Comparison of ENCODE assay signal across 14 cellular contexts in genomic region chr17:82247856-82248671, GRCh38. TPM values are rescaled to one million over a fixed set of nuclear protein-coding genes. Genes with fewer than 3 reads are reported as not detected.
DNase-seq lines count a peak whose midpoint lies in the region; ATAC-seq, FAIRE-seq and TF ChIP-seq lines count a peak whose summit lies in the region.
"Had no signal": no experiment of that assay in that cellular context is flagged by ENCODE, and none has a peak within 500 bp of the region (broad histone marks: within the 10 kb centered on the region; RNA-seq: fewer than 3 reads in every experiment).

No MANE protein-coding gene starts in this region.

- POLR2A ChIA-PET in GM12878 (lab: Charles Lee) = no interaction called here

- no peak for ATAC-seq in GM12878
- ATAC-seq in natural killer cell treated with Interleukin-12 subunit alpha and Interleukin-12 subunit beta and Interleukin-15 and Interleukin-18, amount 100 ng/mL, for 72 hours = no peak
- no peak for ATAC-seq in HG02938 (IDR thresholded peaks at IDR 0.05; ENCODE audit: unreplicated experiment)
- no peak for ATAC-seq in HG02588 (IDR thresholded peaks at IDR 0.05; ENCODE audit: unreplicated experiment)

- no peaks in the 10 kb centered on the region for H3K9me3 Mint-ChIP-seq in natural killer cell treated with Interleukin-12 subunit alpha and Interleukin-12 subunit beta and Interleukin-15 and Interleukin-18, amount 100 ng/mL, for 72 hours

- TF ChIP-seq CTCF in GM12878 (IDR thresholded peaks at IDR 0.05 in 2 of 3, conservative IDR thresholded peaks at IDR 0.05 in 1 of 3; ENCODE audit: control insufficient read depth in 2 of 3, extremely low read depth in 1 of 3, insufficient read depth in 1 of 3, low read depth in 3 of 3, low read length in 3 of 3) (no peak), thyroid gland (IDR thresholded peaks at IDR 0.05) (no peak)

- BruUV-seq in GM12878 (replicated peaks; lab: Mats Ljungman, UMichigan) = no TSS peak

- no peak overlapping the region for H2AFZ ChIP-seq in GM12878 (ENCODE audit: control insufficient read depth, low read depth, low read length)

- intact Hi-C loops in GM12878 (cut with micrococcal nuclease; ENCODE audit: unreplicated experiment) (no loop called here), thyroid gland (cut with DNase I) (no loop called here)

- no peak for FAIRE-seq in GM12878 (lab: Jason Lieb, UNC)
- FAIRE-seq: small intestine had no signal

- H3K27me3 ChIP-seq in GM12878 (replicated peaks in 1 of 2; ENCODE audit: control insufficient read depth in 2 of 2, insufficient read depth in 2 of 2, low read length in 1 of 2) (no peaks in the 10 kb centered on the region), thyroid gland (no peaks in the 10 kb centered on the region)

- SMC1A ChIA-PET in GM12878 (lab: Charles Lee; ENCODE audit: uncharacterized antibody, unreplicated experiment) = no interaction called here

- RAD21 ChIA-PET in GM12878 (lab: Charles Lee; ENCODE audit: unreplicated experiment) = no interaction called here

- no peak for TF ChIP-seq EP300 in GM12878 (IDR thresholded peaks at IDR 0.05; ENCODE audit: borderline replicate concordance in 1 of 2, control insufficient read depth in 1 of 2, low read depth in 2 of 2, low read length in 2 of 2)

- H3K4me3 ChIP-seq in GM12878 (no peak overlapping the region), thyroid gland (replicated peaks in 1 of 3) (no peak overlapping the region)

- H3K9me3 ChIP-seq in GM12878 (replicated peaks; ENCODE audit: control insufficient read depth, insufficient read depth, low read length) (no peaks in the 10 kb centered on the region), thyroid gland (no peaks in the 10 kb centered on the region)

- H3K4me1 Mint-ChIP-seq in natural killer cell treated with Interleukin-12 subunit alpha and Interleukin-12 subunit beta and Interleukin-15 and Interleukin-18, amount 100 ng/mL, for 72 hours (ENCODE audit: low read depth in 2 of 2) = peaks cover 19 to 53% of the 10 kb centered on the region in 2 donors

- TF ChIP-seq POLR2A in GM12878 (IDR thresholded peaks at IDR 0.05; ENCODE audit: low read depth, low read length) (no peak; the same call in 1 of the 2 replicates), thyroid gland (IDR thresholded peaks at IDR 0.05) (no peak)

- TF ChIP-seq RAD21 in GM12878 (IDR thresholded peaks at IDR 0.05; ENCODE audit: insufficient read depth, low read depth, low read length) = no peak

- H3K79me2 ChIP-seq in GM12878 (ENCODE audit: control insufficient read depth, insufficient read depth, low read length) = no peaks in the 10 kb centered on the region; the same call in 1 of the 2 replicates

- H3K27ac ChIP-seq in GM12878 (ENCODE audit: control insufficient read depth, insufficient read depth) (no peak overlapping the region), thyroid gland (no peak overlapping the region)
- H3K27ac ChIP-seq: WERI-Rb-1 had no signal

- H3K4me3 Mint-ChIP-seq in natural killer cell treated with Interleukin-12 subunit alpha and Interleukin-12 subunit beta and Interleukin-15 and Interleukin-18, amount 100 ng/mL, for 72 hours = no peak overlapping the region

- in situ Hi-C loops in GM12878 (cut with MboI) = no loop called here

- H4K20me1 ChIP-seq in GM12878 (ENCODE audit: control insufficient read depth, insufficient read depth) = peaks cover 8% of the 10 kb centered on the region

- H3K4me2 ChIP-seq in GM12878 (ENCODE audit: control insufficient read depth, insufficient read depth) = no peak overlapping the region

- peaks cover 31% of the 10 kb centered on the region for H3K36me3 Mint-ChIP-seq in natural killer cell treated with Interleukin-12 subunit alpha and Interleukin-12 subunit beta and Interleukin-15 and Interleukin-18, amount 100 ng/mL, for 72 hours

- H3K36me3 ChIP-seq in GM12878 (ENCODE audit: control insufficient read depth in 2 of 2, insufficient read depth in 2 of 2, low read length in 1 of 2) (peaks cover 43 to 79% of the 10 kb centered on the region in 2 experiments), thyroid gland (peaks cover 92 to 94% of the 10 kb centered on the region in 2 donors)

- CTCF ChIA-PET in GM12878 (lab: Yijun Ruan, JAX) = no interaction called here

- no peak overlapping the region for H3K9ac ChIP-seq in GM12878 (ENCODE audit: control insufficient read depth, insufficient read depth, low read length)

- 88% methylated on average over 27 of the region's 28 CpGs for WGBS in GM12878 (ENCODE audit: insufficient coverage, insufficient replicate concordance, low lambda C conversion rate, missing lambda C conversion rate)
- WGBS in thyroid gland, 2 donors = 90 to 93% methylated on average over 28 of the region's 28 CpGs

- no peaks in the 10 kb centered on the region for H3K27me3 Mint-ChIP-seq in natural killer cell treated with Interleukin-12 subunit alpha and Interleukin-12 subunit beta and Interleukin-15 and Interleukin-18, amount 100 ng/mL, for 72 hours

- DNase-seq in 8988T = peak; percentile 17
- peak; percentile 25 for DNase-seq in EH (ENCODE audit: low read depth)
- no peak for DNase-seq in GM12878 (ENCODE audit: low read depth, low spot score)
- no peak for DNase-seq in natural killer cell treated with Interleukin-12 subunit alpha and Interleukin-12 subunit beta and Interleukin-15 and Interleukin-18, amount 100 ng/mL, for 72 hours (ENCODE audit: low spot score)
- no peak for DNase-seq in dermis blood vessel endothelial cell
- DNase-seq in thyroid gland = no peak
- DNase-seq: cerebellar nuclear complex, NCI-H1417, NCI-H510A treated with DMSO at 0.1 percent for 48 hours, SHP77 treated with DMSO at 0.1 percent for 48 hours, small intestine, WERI-Rb-1 had no signal

- H3K27ac Mint-ChIP-seq in natural killer cell treated with Interleukin-12 subunit alpha and Interleukin-12 subunit beta and Interleukin-15 and Interleukin-18, amount 100 ng/mL, for 72 hours = peak overlapping the region; percentile 43 to 87

- H3K4me1 ChIP-seq in GM12878 (ENCODE audit: control insufficient read depth, insufficient read depth, low read length) (no peaks in the 10 kb centered on the region), thyroid gland (peaks cover 10 to 26% of the 10 kb centered on the region in 2 donors)

RNA-seq across cellular contexts. Expression of gene SLC16A3, which starts 19.2 kb away (rescaled TPM):
- total RNA-seq in GM12878 (2013; cell fraction: nucleolus; rRNA removed) = 264 and 312 TPM in 2 replicates
- total RNA-seq in GM12878 (2014; rRNA removed) = 33.4 and 37.8 TPM in 2 replicates
- 10.2 and 10.3 TPM in 2 replicates for total RNA-seq in GM12878 (2014; rRNA removed; fragmentation: Illumina TruSeq; extraction: Trizol)
- 46.5 and 49.5 TPM in 2 replicates for total RNA-seq in GM12878 (2021)
- polyA plus RNA-seq in GM12878 (2011; ENCODE audit: low read depth) = 24.0 TPM
- polyA plus RNA-seq in GM12878 (2011; rRNA removed) = 18.0 and 44.4 TPM in 2 replicates
- polyA plus RNA-seq in GM12878 (2011; cell fraction: cytosol; rRNA removed) = 60.2 and 98.5 TPM in 2 replicates
- polyA plus RNA-seq in GM12878 (2011; cell fraction: nucleus; rRNA removed) = 75.2 and 100 TPM in 2 replicates
- 102 and 145 TPM in 2 replicates for polyA plus RNA-seq in GM12878 (2012)
- polyA plus RNA-seq in GM12878 (2014; fragmentation: Illumina TruSeq; extraction: Trizol) = 0.44 and 4.6 TPM in 2 replicates
- polyA plus RNA-seq in GM12878 (2014; fragmentation: Nextera tagmentation; extraction: Ambion mirVana) = 1 to 10 TPM in 1 of 2 experiments, under 1 TPM in 1; 0.10 to 1.2 TPM
- polyA plus RNA-seq in GM12878 (2014; rRNA removed) = 30.0 and 33.0 TPM in 2 replicates
- polyA plus RNA-seq in GM12878 (2016; fragmentation: Nextera tagmentation; extraction: Ambion mirVana) = 1 to 10 TPM; 4.3 to 5.7 TPM
- polyA minus RNA-seq in GM12878 (2011; rRNA and poly(A)+ RNA removed) = 47.3 and 89.5 TPM in 2 replicates
- 32.2 and 37.6 TPM in 2 replicates for polyA minus RNA-seq in GM12878 (2011; cell fraction: cytosol; rRNA and poly(A)+ RNA removed)
- 66.3 and 84.2 TPM in 2 replicates for polyA minus RNA-seq in GM12878 (2011; cell fraction: nucleus; rRNA and poly(A)+ RNA removed)
- total RNA-seq in natural killer cell treated with Interleukin-12 subunit alpha and Interleukin-12 subunit beta and Interleukin-15 and Interleukin-18, amount 100 ng/mL, for 72 hours = 100 to 1,000 TPM; 241 to 534 TPM
- 99.4 and 121 TPM in 2 replicates for total RNA-seq in dermis blood vessel endothelial cell
- 10 to 100 TPM; 42.1 to 75.5 (median 44.2) TPM for total RNA-seq in thyroid gland

RNA-seq across cellular contexts. Expression of gene CSNK1D, which starts 25.4 kb away (rescaled TPM):
- total RNA-seq in GM12878 (2013; cell fraction: nucleolus; rRNA removed) = 85.1 and 93.8 TPM in 2 replicates
- total RNA-seq in GM12878 (2014; rRNA removed) (17.3 and 25.0 TPM in 2 replicates), GM12878 (2014; rRNA removed; fragmentation: Illumina TruSeq; extraction: Trizol) (26.4 and 27.8 TPM in 2 replicates), GM12878 (2021) (85.5 and 94.2 TPM in 2 replicates), dermis blood vessel endothelial cell (39.3 and 69.2 TPM in 2 replicates), thyroid gland (10 to 100 TPM; 47.3 to 91.2 (median 88.7) TPM)
- polyA plus RNA-seq in GM12878 (2011; ENCODE audit: low read depth) = 42.9 TPM
- polyA plus RNA-seq in GM12878 (2011; rRNA removed) (40.7 and 54.4 TPM in 2 replicates), GM12878 (2014; fragmentation: Illumina TruSeq; extraction: Trizol) (72.5 and 105 TPM in 2 replicates), GM12878 (2014; fragmentation: Nextera tagmentation; extraction: Ambion mirVana) (10 to 100 TPM in 1 of 2 experiments, 1 to 10 TPM in 1; 5.7 to 13.0 TPM), GM12878 (2014; rRNA removed) (74.9 and 90.3 TPM in 2 replicates), GM12878 (2016; fragmentation: Nextera tagmentation; extraction: Ambion mirVana) (10 to 100 TPM; 61.8 to 63.4 TPM)
- polyA plus RNA-seq in GM12878 (2011; cell fraction: cytosol; rRNA removed) = 58.6 and 69.9 TPM in 2 replicates
- polyA plus RNA-seq in GM12878 (2011; cell fraction: nucleus; rRNA removed) = 236 and 302 TPM in 2 replicates
- polyA plus RNA-seq in GM12878 (2012) = 62.0 and 78.9 TPM in 2 replicates
- 53.9 and 56.8 TPM in 2 replicates for polyA minus RNA-seq in GM12878 (2011; rRNA and poly(A)+ RNA removed)
- polyA minus RNA-seq in GM12878 (2011; cell fraction: cytosol; rRNA and poly(A)+ RNA removed) = 25.1 and 26.0 TPM in 2 replicates
- polyA minus RNA-seq in GM12878 (2011; cell fraction: nucleus; rRNA and poly(A)+ RNA removed) = 38.6 and 73.4 TPM in 2 replicates
- 100 to 1,000 TPM; 160 to 215 TPM for total RNA-seq in natural killer cell treated with Interleukin-12 subunit alpha and Interleukin-12 subunit beta and Interleukin-15 and Interleukin-18, amount 100 ng/mL, for 72 hours

RNA-seq across cellular contexts. Expression of gene CCDC57, which starts 35.4 kb away (rescaled TPM):
- total RNA-seq in GM12878 (2013; cell fraction: nucleolus; rRNA removed) = 92.3 and 116 TPM in 2 replicates
- total RNA-seq in GM12878 (2014; rRNA removed) = 43.0 and 49.0 TPM in 2 replicates
- total RNA-seq in GM12878 (2014; rRNA removed; fragmentation: Illumina TruSeq; extraction: Trizol) = 36.9 and 42.5 TPM in 2 replicates
- total RNA-seq in GM12878 (2021) = 69.1 and 74.1 TPM in 2 replicates
- 82.9 TPM for polyA plus RNA-seq in GM12878 (2011; ENCODE audit: low read depth)
- 16.2 and 30.5 TPM in 2 replicates for polyA plus RNA-seq in GM12878 (2011; rRNA removed)
- polyA plus RNA-seq in GM12878 (2011; cell fraction: cytosol; rRNA removed) = 93.0 and 152 TPM in 2 replicates
- polyA plus RNA-seq in GM12878 (2011; cell fraction: nucleus; rRNA removed) = 97.1 and 115 TPM in 2 replicates
- polyA plus RNA-seq in GM12878 (2012) = 44.5 and 61.4 TPM in 2 replicates
- polyA plus RNA-seq in GM12878 (2014; fragmentation: Illumina TruSeq; extraction: Trizol) = 7.2 and 29.3 TPM in 2 replicates
- 10 to 100 TPM in 1 of 2 experiments, 1 to 10 TPM in 1; 5.4 to 18.0 TPM for polyA plus RNA-seq in GM12878 (2014; fragmentation: Nextera tagmentation; extraction: Ambion mirVana)
- 123 and 135 TPM in 2 replicates for polyA plus RNA-seq in GM12878 (2014; rRNA removed)
- 10 to 100 TPM; 77.2 to 80.3 TPM for polyA plus RNA-seq in GM12878 (2016; fragmentation: Nextera tagmentation; extraction: Ambion mirVana)
- 9.0 and 23.6 TPM in 2 replicates for polyA minus RNA-seq in GM12878 (2011; rRNA and poly(A)+ RNA removed)
- 7.8 and 11.4 TPM in 2 replicates for polyA minus RNA-seq in GM12878 (2011; cell fraction: cytosol; rRNA and poly(A)+ RNA removed)
- polyA minus RNA-seq in GM12878 (2011; cell fraction: nucleus; rRNA and poly(A)+ RNA removed) = 13.3 and 20.4 TPM in 2 replicates
- total RNA-seq in natural killer cell treated with Interleukin-12 subunit alpha and Interleukin-12 subunit beta and Interleukin-15 and Interleukin-18, amount 100 ng/mL, for 72 hours = 10 to 100 TPM; 34.0 to 82.2 TPM
- 5.4 and 9.4 TPM in 2 replicates for total RNA-seq in dermis blood vessel endothelial cell
- total RNA-seq in thyroid gland = 10 to 100 TPM; 27.1 to 79.9 (median 50.9) TPM

Comparison
In these comparisons a context has a peak if more than half of its experiments do, and no peak if none do; other contexts are left out.
1. DNase-seq: peak in 8988T (single experiment) and EH (single experiment); none in GM12878 (single experiment), natural killer cell treated with Interleukin-12 subunit alpha and Interleukin-12 subunit beta and Interleukin-15 and Interleukin-18, amount 100 ng/mL, for 72 hours (single experiment), dermis blood vessel endothelial cell (single experiment) and thyroid gland (0 of 2).